ENCODE assay signal across 23 cellular contexts in genomic region chr5:143146161-143146560, GRCh38.
DNase-seq lines count a peak whose midpoint lies in the region; ATAC-seq and TF ChIP-seq lines count a peak whose summit lies in the region.
"Had no signal": no experiment of that assay in that cellular context is flagged by ENCODE, and none has a peak within 500 bp of the region (broad histone marks: within the 10 kb centered on the region; RNA-seq: fewer than 3 reads in every experiment).

No MANE protein-coding gene starts in this region.

- TF ChIP-seq POLR2A in esophagus muscularis mucosa (IDR thresholded peaks at IDR 0.05; ENCODE audit: low read depth) (no peak), adrenal gland (IDR thresholded peaks at IDR 0.05) (no peak)

- TF ChIP-seq CTCF in esophagus muscularis mucosa (IDR thresholded peaks at IDR 0.05) = no peak
- no peak for TF ChIP-seq CTCF in psoas muscle (IDR thresholded peaks at IDR 0.05)
- TF ChIP-seq CTCF in tibial artery (IDR thresholded peaks at IDR 0.05) = no peak
- no peak for TF ChIP-seq CTCF in adrenal gland (IDR thresholded peaks at IDR 0.05)

- H3K9me3 ChIP-seq in esophagus muscularis mucosa (no peaks in the 10 kb centered on the region), psoas muscle (no peaks in the 10 kb centered on the region), tibial artery (no peaks in the 10 kb centered on the region), adrenal gland (replicated peaks in 1 of 3) (no peaks in the 10 kb centered on the region)
- H3K9me3 ChIP-seq: BLaER1 had no signal

- H3K4me1 ChIP-seq in esophagus muscularis mucosa (peaks cover 26 to 81% (median 73%) of the 10 kb centered on the region in 4 donors), psoas muscle (peaks cover 60% of the 10 kb centered on the region), tibial artery (peaks cover 0 to 87% (median 64%) of the 10 kb centered on the region in 4 donors), adrenal gland (replicated peaks in 1 of 2) (peaks cover 0 to 26% of the 10 kb centered on the region in 2 donors)
- H3K4me1 ChIP-seq: BLaER1 had no signal

- intact Hi-C loops in esophagus muscularis mucosa (cut with DNase I) (loop anchor here (10.0 kb wide), 1 partner anchor 91 kb away; no protein-coding TSS in a partner anchor), psoas muscle (cut with DNase I) (no loop called here), tibial artery (cut with DNase I; ENCODE audit: low total_unique reads) (no loop called here), adrenal gland (cut with DNase I) (no loop called here)

- ATAC-seq in psoas muscle = no peak
- ATAC-seq: activated T-cell treated with anti-CD3 and anti-CD28 coated beads, Interleukin-2, amount 50 U/mL, for 72 hours; K562; PC-3; right cardiac atrium had no signal

- H3K4me3 ChIP-seq in esophagus muscularis mucosa (no peak overlapping the region), psoas muscle (no peak overlapping the region), tibial artery (no peak overlapping the region), adrenal gland (no peak overlapping the region)
- H3K4me3 ChIP-seq: BLaER1, K562 had no signal

- peaks cover 0 to 35% (median 7%) of the 10 kb centered on the region in 4 donors for H3K36me3 ChIP-seq in esophagus muscularis mucosa
- peaks cover 0 to 18% of the 10 kb centered on the region in 2 donors for H3K36me3 ChIP-seq in psoas muscle (ENCODE audit: insufficient read depth in 1 of 2, low read depth in 1 of 2)
- H3K36me3 ChIP-seq in tibial artery = no peaks in the 10 kb centered on the region
- no peaks in the 10 kb centered on the region for H3K36me3 ChIP-seq in adrenal gland (replicated peaks in 1 of 2)

- no peaks in the 10 kb centered on the region for H3K27me3 ChIP-seq in esophagus muscularis mucosa
- no peaks in the 10 kb centered on the region for H3K27me3 ChIP-seq in psoas muscle (ENCODE audit: insufficient read depth in 3 of 3, low read length in 2 of 3)
- no peaks in the 10 kb centered on the region for H3K27me3 ChIP-seq in tibial artery
- no peaks in the 10 kb centered on the region for H3K27me3 ChIP-seq in adrenal gland
- H3K27me3 ChIP-seq: BLaER1 had no signal

- no peak for TF ChIP-seq EP300 in esophagus muscularis mucosa (IDR thresholded peaks at IDR 0.05)

- peak overlapping the region; percentile 56 to 84 (median 72) for H3K27ac ChIP-seq in esophagus muscularis mucosa (replicated peaks in 1 of 4)
- H3K27ac ChIP-seq in psoas muscle = peak overlapping the region; percentile 94
- peak overlapping the region; percentile 75 to 81 for H3K27ac ChIP-seq in tibial artery
- H3K27ac ChIP-seq in adrenal gland = peak overlapping the region in 2 of 5 donors; percentile 10 to 71
- H3K27ac ChIP-seq: BLaER1 had no signal

- in situ Hi-C loops in SK-MEL-5 (cut with HindIII; ENCODE audit: low pct_unique_long_range_greater_than_20kb, low sequenced_read_pairs) = no loop called here

- DNase-seq in SK-MEL-5 (ENCODE audit: low read depth, low spot score) (peak; percentile 25), esophagus muscularis mucosa (ENCODE audit: extremely low spot score) (no peak), psoas muscle (no peak), tibial artery (no peak), adrenal gland (no peak), HPDE6-E6E7 (ENCODE audit: extremely low spot score) (no peak), A172 (ENCODE audit: low spot score) (no peak)
- DNase-seq in activated CD4-positive, alpha-beta T cell treated with anti-CD3 and anti-CD28 coated beads for 48 hours = no peak
- DNase-seq: activated CD4-positive, alpha-beta memory T cell treated with anti-CD3 and anti-CD28 coated beads for 36 hours; activated CD4-positive, CD25-positive, alpha-beta regulatory T cell treated with anti-CD3 and anti-CD28 coated beads, Interleukin-2, amount 50 U/mL, for 72 hours; activated naive CD4-positive, alpha-beta T cell treated with Interleukin-2 at 50 U/mL for 16 hours; activated T-cell treated with anti-CD3 and anti-CD28 coated beads, Interleukin-2, amount 50 U/mL, for 72 hours; cerebellar nuclear complex; DMS153; mesendoderm; NCI-H2029; NCI-H524; PC-3; posterior cingulate gyrus; right cardiac atrium; T-helper 2 cell had no signal
